In the genomic region with DNA sequence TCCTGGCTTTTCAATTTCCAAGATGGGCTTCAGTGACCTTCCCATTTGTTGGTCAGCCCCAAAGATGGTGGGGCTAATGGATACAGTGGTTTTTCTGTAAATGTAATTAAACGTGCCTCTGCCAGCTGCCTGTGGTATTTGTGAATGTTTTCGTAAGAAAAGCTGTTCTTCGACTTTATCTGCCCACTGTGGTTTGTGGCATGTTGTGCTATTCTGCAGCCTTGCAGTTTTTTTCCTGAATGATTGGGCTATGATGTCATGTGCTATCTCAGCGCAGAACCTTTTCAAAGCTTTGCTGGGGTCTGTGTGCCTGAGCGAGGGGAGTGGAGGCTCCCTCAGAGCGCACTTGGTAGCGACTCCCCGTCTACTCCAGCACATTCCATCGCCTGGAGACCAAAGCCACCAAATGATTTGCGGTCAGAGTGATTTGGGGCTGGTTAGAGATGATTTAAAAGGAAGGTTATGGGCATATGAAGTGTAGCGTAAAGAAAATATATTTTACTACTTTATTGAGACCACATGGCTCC, we compare ENCODE assay signal across 11 cellular contexts.
DNase-seq lines count a peak whose midpoint lies in the region; ATAC-seq, FAIRE-seq and TF ChIP-seq lines count a peak whose summit lies in the region.
"Had no signal": no experiment of that assay in that cellular context is flagged by ENCODE, and none has a peak within 500 bp of the region (broad histone marks: within the 10 kb centered on the region; RNA-seq: fewer than 3 reads in every experiment).

No MANE protein-coding gene starts in this region.

- peak; percentile 41; the same call in 2 of the 3 replicates for ATAC-seq in GM12878
- no peak for ATAC-seq in HG02623 (IDR thresholded peaks at IDR 0.05; ENCODE audit: unreplicated experiment)
- no peak for ATAC-seq in GM21360 (IDR thresholded peaks at IDR 0.05; ENCODE audit: unreplicated experiment)

- H3K9ac ChIP-seq in HUES48 (ENCODE audit: low read depth, low read length) = no peak overlapping the region
- H3K9ac ChIP-seq in GM12878 (ENCODE audit: control insufficient read depth, insufficient read depth, low read length) = no peak overlapping the region
- H3K9ac ChIP-seq in muscle layer of colon (ENCODE audit: low read length) = no peak overlapping the region

- no peak for FAIRE-seq in GM12878 (lab: Jason Lieb, UNC)

- H3K4me2 ChIP-seq in GM12878 (ENCODE audit: control insufficient read depth, insufficient read depth) = no peak overlapping the region

- H4K20me1 ChIP-seq in GM12878 (ENCODE audit: control insufficient read depth, insufficient read depth) = no peaks in the 10 kb centered on the region

- WGBS in GM12878 (ENCODE audit: insufficient coverage, insufficient replicate concordance, low lambda C conversion rate, missing lambda C conversion rate) = 11% methylated on average over 11 of the region's 11 CpGs

- in situ Hi-C loops in GM12878 (cut with MboI) = no loop called here

- H3K9me3 ChIP-seq in A673 (ENCODE audit: low read depth, low read length, poor library complexity, severe bottlenecking) (no peaks in the 10 kb centered on the region), HUES48 (ENCODE audit: control insufficient read depth, insufficient read depth, low read length) (no peaks in the 10 kb centered on the region), GM12878 (replicated peaks; ENCODE audit: control insufficient read depth, insufficient read depth, low read length) (no peaks in the 10 kb centered on the region; the same call in 2 of the 3 replicates), muscle layer of colon (ENCODE audit: low read length) (no peaks in the 10 kb centered on the region)

- H3K27ac ChIP-seq in A673 (ENCODE audit: low read depth, low read length, poor library complexity, severe bottlenecking) = no peak overlapping the region
- no peak overlapping the region for H3K27ac ChIP-seq in HUES48 (ENCODE audit: low read depth, low read length)
- H3K27ac ChIP-seq in GM12878 (ENCODE audit: control insufficient read depth, insufficient read depth) = no peak overlapping the region
- H3K27ac ChIP-seq in muscle layer of colon (ENCODE audit: low read depth, low read length) = peak overlapping the region; percentile 39

- TF ChIP-seq EP300 in GM12878 (IDR thresholded peaks at IDR 0.05; ENCODE audit: borderline replicate concordance in 1 of 2, control insufficient read depth in 1 of 2, low read depth in 2 of 2, low read length in 2 of 2) = no peak

- peak overlapping the region; percentile 68 for H3K4me3 ChIP-seq in A673 (ENCODE audit: low read depth, low read length, poor library complexity, severe bottlenecking)
- peak overlapping the region; percentile 10; the same call in 1 of the 2 replicates for H3K4me3 ChIP-seq in HUES48 (ENCODE audit: low read depth, low read length)
- H3K4me3 ChIP-seq in GM12878 = no peak overlapping the region
- peak overlapping the region in 1 of 2 donors; percentile 49 for H3K4me3 ChIP-seq in muscle layer of colon (ENCODE audit: low read depth in 1 of 2, low read length in 2 of 2)

- intact Hi-C loops in A673 (cut with micrococcal nuclease; ENCODE audit: unreplicated experiment) = no loop called here
- intact Hi-C loops in GM12878 (cut with micrococcal nuclease; ENCODE audit: unreplicated experiment) = no loop called here

- RAD21 ChIA-PET in GM12878 (lab: Charles Lee; ENCODE audit: unreplicated experiment) = no interaction called here

- CTCF ChIA-PET in A673 (lab: Charles Lee) (interaction anchor here (0.5 to 0.9 kb wide), 2 partner anchors 49 to 76 kb away, joined by 3 read pairs; no protein-coding TSS in a partner anchor), GM12878 (lab: Yijun Ruan, JAX) (interaction anchor here (0.7 to 1.4 kb wide), 3 partner anchors 13 to 219 kb away, joined by 3 to 4 read pairs (median 3); no protein-coding TSS in a partner anchor)

- H3K36me3 ChIP-seq in A673 (ENCODE audit: insufficient read depth, low read length, poor library complexity, severe bottlenecking) (no peaks in the 10 kb centered on the region), HUES48 (ENCODE audit: control insufficient read depth, insufficient read depth, low read length) (no peaks in the 10 kb centered on the region), GM12878 (ENCODE audit: control insufficient read depth in 2 of 2, insufficient read depth in 2 of 2, low read length in 1 of 2) (no peaks in the 10 kb centered on the region), muscle layer of colon (ENCODE audit: insufficient read depth, low read length) (no peaks in the 10 kb centered on the region)

- BruUV-seq in A673 (replicated peaks; lab: Mats Ljungman, UMichigan) (no TSS peak), GM12878 (replicated peaks; lab: Mats Ljungman, UMichigan) (no TSS peak)

- H3K4me1 ChIP-seq in A673 (ENCODE audit: insufficient read depth, low read length, poor library complexity, severe bottlenecking) = peaks cover 65% of the 10 kb centered on the region
- peaks cover 41% of the 10 kb centered on the region for H3K4me1 ChIP-seq in HUES48 (ENCODE audit: control insufficient read depth, insufficient read depth, low read length)
- no peaks in the 10 kb centered on the region for H3K4me1 ChIP-seq in GM12878 (ENCODE audit: control insufficient read depth, insufficient read depth, low read length)
- H3K4me1 ChIP-seq in muscle layer of colon (ENCODE audit: insufficient read depth, low read length) = peaks cover 42% of the 10 kb centered on the region

- SMC1A ChIA-PET in GM12878 (lab: Charles Lee; ENCODE audit: uncharacterized antibody, unreplicated experiment) = interaction anchor here (0.7 to 1.4 kb wide), 5 partner anchors 8 to 289 kb away, joined by 3 to 5 read pairs (median 3); no protein-coding TSS in a partner anchor

- H2AFZ ChIP-seq in GM12878 (ENCODE audit: control insufficient read depth, low read depth, low read length) = no peak overlapping the region

- no peak for TF ChIP-seq POLR2A in GM12878 (IDR thresholded peaks at IDR 0.05; ENCODE audit: low read depth, low read length)

- TF ChIP-seq RAD21 in GM12878 (IDR thresholded peaks at IDR 0.05; ENCODE audit: insufficient read depth, low read depth, low read length) = no peak

- H3K27me3 ChIP-seq in A673 (replicated peaks; ENCODE audit: insufficient read depth, low read depth, low read length, poor library complexity) (no peaks in the 10 kb centered on the region), HUES48 (ENCODE audit: control insufficient read depth, insufficient read depth, low read length) (peaks cover 16% of the 10 kb centered on the region), GM12878 (replicated peaks in 1 of 2; ENCODE audit: control insufficient read depth in 2 of 2, insufficient read depth in 2 of 2, low read length in 1 of 2) (peaks cover 4% of the 10 kb centered on the region in 2 experiments), muscle layer of colon (ENCODE audit: control insufficient read depth in 1 of 2, insufficient read depth in 2 of 2, low read length in 2 of 2) (no peaks in the 10 kb centered on the region)

- TF ChIP-seq CTCF in A673 (conservative IDR thresholded peaks at IDR 0.05; ENCODE audit: low read depth, low read length) (no peak), GM12878 (IDR thresholded peaks at IDR 0.05 in 2 of 3, conservative IDR thresholded peaks at IDR 0.05 in 1 of 3; ENCODE audit: control insufficient read depth in 2 of 3, extremely low read depth in 1 of 3, insufficient read depth in 1 of 3, low read depth in 3 of 3, low read length in 3 of 3) (no peak)

- POLR2A ChIA-PET in A673 (lab: Charles Lee; ENCODE audit: low non-redundant PET) = interaction anchor here (0.5 kb wide), 1 partner anchor 30 kb away, joined by 3 read pairs; no protein-coding TSS in a partner anchor
- POLR2A ChIA-PET in GM12878 (lab: Charles Lee) = no interaction called here

- DNase-seq in A673 (ENCODE audit: low spot score) (peak; percentile 79), GM12878 (ENCODE audit: low read depth, low spot score) (no peak), 8988T (no peak), putamen (ENCODE audit: low spot score) (no peak)
- DNase-seq: effector memory CD4-positive, alpha-beta T cell; stimulated activated CD4-positive, alpha-beta T cell treated with anti-CD3 and anti-CD28 coated beads, Interleukin-2, amount 100 ng/mL, for 24 hours; SW 1271 had no signal

- H3K79me2 ChIP-seq in GM12878 (ENCODE audit: control insufficient read depth, insufficient read depth, low read length) = no peaks in the 10 kb centered on the region

TF ChIP-seq in GM12878, 131 proteins besides CTCF, POLR2A, EP300 and RAD21:
- no peak for TF ChIP-seq RELA (IDR thresholded peaks at IDR 0.05; ENCODE audit: borderline replicate concordance, partially characterized antibody)
- TF ChIP-seq SMAD1 (IDR thresholded peaks at IDR 0.05; ENCODE audit: low read depth, partially characterized antibody) = no peak
- no peak for TF ChIP-seq CEBPB (IDR thresholded peaks at IDR 0.05; ENCODE audit: borderline replicate concordance in 1 of 2, low read depth in 2 of 2, low read length in 2 of 2)
- TF ChIP-seq SPI1 (IDR thresholded peaks at IDR 0.05; ENCODE audit: borderline replicate concordance, insufficient read depth, low read depth, low read length) = no peak
- TF ChIP-seq ASH2L (IDR thresholded peaks at IDR 0.05; ENCODE audit: borderline replicate concordance, low read depth) = no peak
- no peak for TF ChIP-seq CBX5 (IDR thresholded peaks at IDR 0.05; ENCODE audit: low read depth)
- no peak for TF ChIP-seq JUNB (IDR thresholded peaks at IDR 0.05)
- TF ChIP-seq CREM (IDR thresholded peaks at IDR 0.05; ENCODE audit: low read depth) = no peak
- no peak for TF ChIP-seq NFYA (IDR thresholded peaks at IDR 0.05; ENCODE audit: borderline replicate concordance, low read depth, low read length)
- TF ChIP-seq BRCA1 (IDR thresholded peaks at IDR 0.05; ENCODE audit: low read depth, low read length) = no peak
- no peak for TF ChIP-seq STAT1 (conservative IDR thresholded peaks at IDR 0.05)
